23 cellular contexts compared by ENCODE assay signal in the genomic region with DNA sequence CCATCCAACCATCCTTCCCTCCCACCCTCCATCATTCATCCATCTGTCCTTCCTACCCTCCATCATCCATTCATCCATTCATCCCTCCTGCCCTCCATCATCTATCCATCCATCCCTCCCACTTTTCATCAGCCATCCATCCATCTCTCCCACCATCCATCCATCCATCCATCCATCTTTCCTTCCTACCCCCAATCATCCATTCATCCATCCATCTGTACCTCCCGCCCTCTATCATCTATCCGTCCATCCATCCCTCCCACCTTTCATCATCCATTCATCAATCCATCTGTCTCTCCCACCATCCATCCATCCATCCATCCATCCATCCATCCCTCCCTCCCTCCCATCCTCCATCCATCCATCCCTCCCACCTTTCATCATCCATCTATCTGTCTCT.
DNase-seq lines count a peak whose midpoint lies in the region; ATAC-seq, FAIRE-seq and TF ChIP-seq lines count a peak whose summit lies in the region.
"Had no signal": no experiment of that assay in that cellular context is flagged by ENCODE, and none has a peak within 500 bp of the region (broad histone marks: within the 10 kb centered on the region; RNA-seq: fewer than 3 reads in every experiment).

No MANE protein-coding gene starts in this region.

- no peak overlapping the region for H2AK5ac ChIP-seq in H1 (ENCODE audit: low read depth, low read length)

- H3K36me3 ChIP-seq in HEK293 (ENCODE audit: control insufficient read depth in 2 of 2, insufficient read depth in 1 of 2, low read length in 2 of 2) (no peaks in the 10 kb centered on the region), H1 (ENCODE audit: control insufficient read depth in 2 of 4, insufficient read depth in 4 of 4, low read length in 3 of 4) (no peaks in the 10 kb centered on the region)
- H3K36me3 ChIP-seq: BLaER1 treated with 17β-estradiol and CSF1 and Interleukin-3, amounts not matched to agents 10 nM and 100 nM had no signal

- H4K8ac ChIP-seq in H1 (ENCODE audit: extremely low read depth, insufficient read depth, low read length) = no peak overlapping the region

- no peaks in the 10 kb centered on the region for H3K79me2 ChIP-seq in H1 (ENCODE audit: control insufficient read depth in 1 of 2, insufficient read depth in 2 of 2, low read length in 2 of 2)

- no peak overlapping the region for H2BK5ac ChIP-seq in H1 (ENCODE audit: low read depth, low read length)

- no peak overlapping the region for H3K56ac ChIP-seq in H1 (replicated peaks; ENCODE audit: insufficient read length, low read depth, low read length)

- TF ChIP-seq EP300 in H1 (IDR thresholded peaks at IDR 0.05; ENCODE audit: borderline replicate concordance in 1 of 2, low read depth in 2 of 2, low read length in 2 of 2) = no peak

- DNase-seq in activated naive CD8-positive, alpha-beta T cell treated with anti-CD3 and anti-CD28 coated beads for 36 hours = no peak
- DNase-seq in activated naive CD8-positive, alpha-beta T cell treated with anti-CD3 and anti-CD28 coated beads, Interleukin-2, amount 50 U/mL, for 24 hours = no peak
- DNase-seq in H1 (ENCODE audit: low read depth in 1 of 2, low spot score in 2 of 2) (no peak), urothelium cell line (ENCODE audit: low spot score) (no peak), amniotic stem cell (lab: John Stamatoyannopoulos, UW) (no peak), medulla oblongata (ENCODE audit: extremely low spot score) (no peak)
- DNase-seq: AML-193; Calu3; CD4-positive, alpha-beta T cell; CD8-positive, alpha-beta T cell; DMS79 treated with DMSO at 0.1 percent for 48 hours; GF-D8 had no signal

- no peak for TF ChIP-seq RAD21 in H1 (IDR thresholded peaks at IDR 0.05 in 1 of 2, conservative IDR thresholded peaks at IDR 0.05 in 1 of 2; ENCODE audit: low read depth in 2 of 2, low read length in 2 of 2)

- no peak overlapping the region for H3K9ac ChIP-seq in H1 (replicated peaks in 1 of 4; ENCODE audit: extremely low read depth in 1 of 4, low read depth in 3 of 4, low read length in 3 of 4)
- H3K9ac ChIP-seq: BLaER1 treated with 17β-estradiol and CSF1 and Interleukin-3, amounts not matched to agents 10 nM and 100 nM had no signal

- peak overlapping the region; percentile 14 for H3K27ac Mint-ChIP-seq in activated naive CD8-positive, alpha-beta T cell treated with anti-CD3 and anti-CD28 coated beads for 36 hours
- no peak overlapping the region for H3K27ac Mint-ChIP-seq in activated naive CD8-positive, alpha-beta T cell treated with anti-CD3 and anti-CD28 coated beads, Interleukin-2, amount 50 U/mL, for 24 hours
- H3K27ac Mint-ChIP-seq: B cell; CD4-positive, alpha-beta T cell; CD8-positive, alpha-beta T cell had no signal

- H3K4me1 ChIP-seq in HEK293 (ENCODE audit: control insufficient read depth, insufficient read depth, low read length) (no peaks in the 10 kb centered on the region), H1 (replicated peaks in 1 of 4; ENCODE audit: control insufficient read depth in 3 of 4, insufficient read depth in 4 of 4, low read length in 3 of 4) (no peaks in the 10 kb centered on the region)
- H3K4me1 ChIP-seq: A549; BLaER1 treated with 17β-estradiol and CSF1 and Interleukin-3, amounts not matched to agents 10 nM and 100 nM; Caco-2 had no signal

- H3K4me1 Mint-ChIP-seq in activated naive CD8-positive, alpha-beta T cell treated with anti-CD3 and anti-CD28 coated beads for 36 hours = no peaks in the 10 kb centered on the region
- H3K4me1 Mint-ChIP-seq in activated naive CD8-positive, alpha-beta T cell treated with anti-CD3 and anti-CD28 coated beads, Interleukin-2, amount 50 U/mL, for 24 hours = no peaks in the 10 kb centered on the region
- H3K4me1 Mint-ChIP-seq: B cell had no signal

- H3K18ac ChIP-seq in H1 (ENCODE audit: extremely low read depth, low read length) = no peak overlapping the region

- H3K36me3 Mint-ChIP-seq in activated naive CD8-positive, alpha-beta T cell treated with anti-CD3 and anti-CD28 coated beads for 36 hours = no peaks in the 10 kb centered on the region
- no peaks in the 10 kb centered on the region for H3K36me3 Mint-ChIP-seq in activated naive CD8-positive, alpha-beta T cell treated with anti-CD3 and anti-CD28 coated beads, Interleukin-2, amount 50 U/mL, for 24 hours (ENCODE audit: low read depth)
- H3K36me3 Mint-ChIP-seq: CD8-positive, alpha-beta T cell had no signal

- H3K79me1 ChIP-seq in H1 (ENCODE audit: low read depth, low read length) = no peaks in the 10 kb centered on the region

- WGBS in H1 (ENCODE audit: extremely low coverage in 1 of 2, insufficient coverage in 1 of 2, insufficient read length in 1 of 2, insufficient replicate concordance in 2 of 2, low coverage in 1 of 2, low lambda C conversion rate in 2 of 2, missing lambda C conversion rate in 1 of 2), 2 experiments = 86 to 100% methylated on average over 2 of the region's 2 CpGs

- peaks cover 14% of the 10 kb centered on the region; the same call in 1 of the 2 replicates for H3K23me2 ChIP-seq in H1 (ENCODE audit: low read depth, low read length)

- peaks cover 0 to 2% of the 10 kb centered on the region in 2 experiments for H4K20me1 ChIP-seq in H1 (replicated peaks in 1 of 2; ENCODE audit: control insufficient read depth in 1 of 2, insufficient read depth in 2 of 2, low read length in 2 of 2)

- peaks cover 6% of the 10 kb centered on the region for H3K27me3 Mint-ChIP-seq in activated naive CD8-positive, alpha-beta T cell treated with anti-CD3 and anti-CD28 coated beads for 36 hours
- H3K27me3 Mint-ChIP-seq in activated naive CD8-positive, alpha-beta T cell treated with anti-CD3 and anti-CD28 coated beads, Interleukin-2, amount 50 U/mL, for 24 hours = peaks cover 9% of the 10 kb centered on the region
- H3K27me3 Mint-ChIP-seq: B cell had no signal

- H4K91ac ChIP-seq in H1 (replicated peaks; ENCODE audit: insufficient read length, low read length) = no peak overlapping the region

- POLR2A ChIA-PET in HEK293 (lab: Yijun Ruan, JAX) (no interaction called here), H1 (lab: Charles Lee; ENCODE audit: partially characterized antibody) (no interaction called here)

- no peaks in the 10 kb centered on the region for H3K9me3 Mint-ChIP-seq in activated naive CD8-positive, alpha-beta T cell treated with anti-CD3 and anti-CD28 coated beads for 36 hours
- no peaks in the 10 kb centered on the region for H3K9me3 Mint-ChIP-seq in activated naive CD8-positive, alpha-beta T cell treated with anti-CD3 and anti-CD28 coated beads, Interleukin-2, amount 50 U/mL, for 24 hours
- H3K9me3 Mint-ChIP-seq: CD4-positive, alpha-beta T cell; CD8-positive, alpha-beta T cell had no signal

- no peak for TF ChIP-seq CTCF in HEK293 (tag by site-specific recombination; IDR thresholded peaks at IDR 0.05)
- no peak for TF ChIP-seq CTCF in H1 (IDR thresholded peaks at IDR 0.05; ENCODE audit: control extremely low read depth in 1 of 3, insufficient read depth in 1 of 3, low read depth in 1 of 3, low read length in 3 of 3)

- H3K23ac ChIP-seq in H1 (ENCODE audit: insufficient read length) = no peak overlapping the region

- ATAC-seq in activated naive CD8-positive, alpha-beta T cell treated with anti-CD3 and anti-CD28 coated beads, Interleukin-2, amount 50 U/mL, for 24 hours = no peak
- ATAC-seq: A549; CD8-positive, alpha-beta T cell had no signal

- H2BK15ac ChIP-seq in H1 (ENCODE audit: low read length) = no peak overlapping the region

- H2BK120ac ChIP-seq in H1 (replicated peaks; ENCODE audit: low read depth, low read length) = no peak overlapping the region

- no peak for TF ChIP-seq POLR2A in H1 (IDR thresholded peaks at IDR 0.05; ENCODE audit: control extremely low read depth in 1 of 2, low read depth in 2 of 2, low read length in 2 of 2)

- no peak overlapping the region for H3K14ac ChIP-seq in H1 (ENCODE audit: insufficient read length)

- CTCF ChIA-PET in HEK293 (lab: Yijun Ruan, JAX) = no interaction called here
- CTCF ChIA-PET in H1 (lab: Charles Lee; ENCODE audit: partially characterized antibody) = interaction anchor here (1.0 kb wide), 1 partner anchor 75 kb away, joined by 3 read pairs; no protein-coding TSS in a partner anchor

- H3K4me3 Mint-ChIP-seq in activated naive CD8-positive, alpha-beta T cell treated with anti-CD3 and anti-CD28 coated beads for 36 hours = no peak overlapping the region
- H3K4me3 Mint-ChIP-seq in activated naive CD8-positive, alpha-beta T cell treated with anti-CD3 and anti-CD28 coated beads, Interleukin-2, amount 50 U/mL, for 24 hours = no peak overlapping the region
- H3K4me3 Mint-ChIP-seq: B cell; CD4-positive, alpha-beta T cell; CD8-positive, alpha-beta T cell had no signal

- FAIRE-seq in H1 (lab: Jason Lieb, UNC) (no peak), urothelium cell line (lab: Jason Lieb, UNC) (peak; percentile 91)
- FAIRE-seq: A549, D721Med, G401.6, GM12891, GM19239 had no signal

- H3K4ac ChIP-seq in H1 (replicated peaks; ENCODE audit: insufficient read length, low read depth, low read length) = no peak overlapping the region

- no peaks in the 10 kb centered on the region for H3K9me3 ChIP-seq in HEK293 (ENCODE audit: control insufficient read depth, insufficient read depth, low read depth, low read length)
- H3K9me3 ChIP-seq in H1 (ENCODE audit: insufficient read depth in 2 of 2, low read depth in 1 of 2, low read length in 1 of 2) = peaks cover 0 to 6% of the 10 kb centered on the region in 2 experiments; a peak in 1 of 4 replicates
- H3K9me3 ChIP-seq: A549; BLaER1 treated with 17β-estradiol and CSF1 and Interleukin-3, amounts not matched to agents 10 nM and 100 nM; Caco-2 had no signal

- 0 out of 2 replicates have a peak overlapping the region, but pooled peaks have one; percentile 33 for H2BK12ac ChIP-seq in H1 (ENCODE audit: low read depth, low read length)

- no peak overlapping the region for H2BK20ac ChIP-seq in H1 (ENCODE audit: low read length)

- no peaks in the 10 kb centered on the region; a peak in 1 of 7 replicates for H3K27me3 ChIP-seq in H1 (replicated peaks in 1 of 4; ENCODE audit: control insufficient read depth in 3 of 4, extremely low read depth in 1 of 4, insufficient read depth in 3 of 4, low read length in 3 of 4)

- H4K5ac ChIP-seq in H1 (ENCODE audit: insufficient read length, low read depth, low read length) = no peak overlapping the region

- no peak overlapping the region for H3K4me3 ChIP-seq in HEK293 (ENCODE audit: low read depth, low read length)
- no peak overlapping the region for H3K4me3 ChIP-seq in H1 (ENCODE audit: extremely low read depth in 1 of 4, insufficient read depth in 2 of 4, low read depth in 3 of 4, low read length in 4 of 4)
- H3K4me3 ChIP-seq: A549; BLaER1 treated with 17β-estradiol and CSF1 and Interleukin-3, amounts not matched to agents 10 nM and 100 nM had no signal

- H3K4me2 ChIP-seq in H1 (ENCODE audit: insufficient read depth in 1 of 2, low read depth in 2 of 2, low read length in 2 of 2) = no peak overlapping the region
- H3K4me2 ChIP-seq: A549; BLaER1 treated with 17β-estradiol and CSF1 and Interleukin-3, amounts not matched to agents 10 nM and 100 nM had no signal

- no peak overlapping the region for H2AFZ ChIP-seq in H1 (ENCODE audit: low read length)

- H3K27ac ChIP-seq in HEK293 (ENCODE audit: extremely low read depth, low read depth, low read length) (no peak overlapping the region), H1 (ENCODE audit: low read depth, low read length) (no peak overlapping the region)
- H3K27ac ChIP-seq: 22Rv1; A549; BLaER1 treated with 17β-estradiol and CSF1 and Interleukin-3, amounts not matched to agents 10 nM and 100 nM; C4-2B had no signal

TF ChIP-seq in H1, 55 proteins besides CTCF, POLR2A, EP300 and RAD21 (continues in another document):
- TF ChIP-seq RFX5 (IDR thresholded peaks at IDR 0.05; ENCODE audit: borderline replicate concordance, low read depth, low read length) = no peak
